ENCODE assay signal across 14 cellular contexts in the genomic region with DNA sequence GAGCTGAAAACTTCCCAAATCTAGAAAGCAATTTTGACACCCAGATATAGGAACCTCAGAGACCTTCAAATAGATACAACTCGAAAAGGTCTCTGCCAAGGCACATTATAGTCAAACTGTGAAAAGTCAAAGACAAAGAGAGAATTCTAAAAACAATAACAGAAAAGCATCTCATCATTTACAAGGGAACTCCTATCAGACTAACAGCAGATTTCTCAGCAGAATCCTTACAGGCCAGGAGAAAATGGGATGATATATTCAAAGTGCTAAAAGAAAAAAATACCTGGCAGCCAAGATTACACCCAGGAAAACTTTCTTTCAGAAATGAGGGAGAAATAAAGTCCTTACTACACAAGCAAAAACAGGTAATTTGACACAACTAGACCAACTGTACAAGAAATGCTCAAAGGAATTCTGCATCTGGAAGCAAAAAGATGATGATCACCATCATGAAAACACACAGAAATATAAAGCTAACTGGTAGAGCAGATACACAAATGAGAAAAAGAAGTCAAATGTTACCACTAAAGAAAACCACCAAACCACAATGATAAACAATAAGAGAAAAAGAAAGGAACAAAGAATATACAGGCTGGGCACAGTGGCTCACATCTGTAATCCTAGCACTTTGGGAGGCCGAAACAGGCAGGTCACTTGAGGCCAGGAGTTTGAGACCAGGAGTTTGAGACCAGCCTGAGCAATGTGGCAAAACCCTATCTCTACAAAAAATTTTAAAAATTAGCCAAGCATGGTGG. TPM values are rescaled to one million over a fixed set of nuclear protein-coding genes. Genes with fewer than 3 reads are reported as not detected.
DNase-seq lines count a peak whose midpoint lies in the region; ATAC-seq lines count a peak whose summit lies in the region.
"Had no signal": no experiment of that assay in that cellular context is flagged by ENCODE, and none has a peak within 500 bp of the region (broad histone marks: within the 10 kb centered on the region; RNA-seq: fewer than 3 reads in every experiment).

No MANE protein-coding gene starts in this region.

- CTCF ChIA-PET in activated CD4-positive, alpha-beta T cell treated with anti-CD3 and anti-CD28 coated beads, Interleukin-2, amount 10 ng/mL, durations not matched to agents 7 days and 5 days (lab: Charles Lee), result no interaction called here

- no peak for DNase-seq in activated CD4-positive, alpha-beta T cell treated with anti-CD3 and anti-CD28 coated beads, Interleukin-2, amount 10 ng/mL, durations not matched to agents 7 days and 5 days
- no peak for DNase-seq in activated CD4-positive, alpha-beta T cell treated with anti-CD3 and anti-CD28 coated beads, Interleukin-2, amount 50 U/mL, for 1 hour
- DNase-seq in RPMI7951 (ENCODE audit: low read depth) (peak; percentile 53), DMS79 treated with DMSO at 0.1 percent for 48 hours (lab: John Stamatoyannopoulos, UW) (no peak)
- DNase-seq in central memory CD8-positive, alpha-beta T cell (ENCODE audit: low spot score in 2 of 2), result no peak
- DNase-seq in stimulated activated naive CD8-positive, alpha-beta T cell treated with anti-CD3 and anti-CD28 coated beads, Interleukin-15, Interleukin-2, amounts not matched to agents 100 U/mL and 50 U/mL, for 24 hours, result no peak
- DNase-seq: activated CD4-positive, CD25-positive, alpha-beta regulatory T cell treated with anti-CD3 and anti-CD28 coated beads, Interleukin-2, amount 50 U/mL, for 72 hours; brain microvascular endothelial cell; COR-L47; left lung; stimulated activated CD4-positive, alpha-beta T cell treated with anti-CD3 and anti-CD28 coated beads, Interleukin-12 subunit alpha, Interleukin-12 subunit beta, amount 100 ng/mL, for 4 hours had no signal

- no peaks in the 10 kb centered on the region for H3K27me3 Mint-ChIP-seq in activated CD4-positive, alpha-beta T cell treated with anti-CD3 and anti-CD28 coated beads, Interleukin-2, amount 10 ng/mL, durations not matched to agents 7 days and 5 days
- no peaks in the 10 kb centered on the region for H3K27me3 Mint-ChIP-seq in central memory CD8-positive, alpha-beta T cell

- peak overlapping the region; percentile 2 for H3K4me3 Mint-ChIP-seq in activated CD4-positive, alpha-beta T cell treated with anti-CD3 and anti-CD28 coated beads, Interleukin-2, amount 10 ng/mL, durations not matched to agents 7 days and 5 days
- peak overlapping the region; percentile 28 for H3K4me3 Mint-ChIP-seq in central memory CD8-positive, alpha-beta T cell

- peak overlapping the region; percentile 57 for H3K27ac Mint-ChIP-seq in activated CD4-positive, alpha-beta T cell treated with anti-CD3 and anti-CD28 coated beads, Interleukin-2, amount 10 ng/mL, durations not matched to agents 7 days and 5 days
- peak overlapping the region; percentile 8 for H3K27ac Mint-ChIP-seq in central memory CD8-positive, alpha-beta T cell (ENCODE audit: low read depth)

- POLR2A ChIA-PET in activated CD4-positive, alpha-beta T cell treated with anti-CD3 and anti-CD28 coated beads, Interleukin-2, amount 10 ng/mL, durations not matched to agents 7 days and 5 days (lab: Charles Lee), result no interaction called here

- H3K36me3 Mint-ChIP-seq in activated CD4-positive, alpha-beta T cell treated with anti-CD3 and anti-CD28 coated beads, Interleukin-2, amount 10 ng/mL, durations not matched to agents 7 days and 5 days (ENCODE audit: low read depth), result peaks cover 71% of the 10 kb centered on the region
- peaks cover 3% of the 10 kb centered on the region for H3K36me3 Mint-ChIP-seq in central memory CD8-positive, alpha-beta T cell (ENCODE audit: insufficient read depth)

- H3K9me3 Mint-ChIP-seq in activated CD4-positive, alpha-beta T cell treated with anti-CD3 and anti-CD28 coated beads, Interleukin-2, amount 10 ng/mL, durations not matched to agents 7 days and 5 days, result peaks cover 38% of the 10 kb centered on the region
- no peaks in the 10 kb centered on the region for H3K9me3 Mint-ChIP-seq in central memory CD8-positive, alpha-beta T cell

- H3K4me1 Mint-ChIP-seq in activated CD4-positive, alpha-beta T cell treated with anti-CD3 and anti-CD28 coated beads, Interleukin-2, amount 10 ng/mL, durations not matched to agents 7 days and 5 days, result peaks cover 48% of the 10 kb centered on the region
- peaks cover 73% of the 10 kb centered on the region for H3K4me1 Mint-ChIP-seq in central memory CD8-positive, alpha-beta T cell

- no peak for ATAC-seq in central memory CD8-positive, alpha-beta T cell (replicated peaks; ENCODE audit: extremely low read depth, poor library complexity, severe bottlenecking)
- ATAC-seq in stimulated activated naive CD8-positive, alpha-beta T cell treated with anti-CD3 and anti-CD28 coated beads, Interleukin-15, Interleukin-2, amounts not matched to agents 100 U/mL and 50 U/mL, for 24 hours, result peak; percentile 19
- ATAC-seq in GM21515 (IDR thresholded peaks at IDR 0.05; ENCODE audit: unreplicated experiment), result no peak
- no peak for ATAC-seq in GM19467 (IDR thresholded peaks at IDR 0.05; ENCODE audit: unreplicated experiment)
- ATAC-seq: A549, left lung had no signal

RNA-seq across cellular contexts. Expression of gene ADAM10, which starts 50.4 kb away (rescaled TPM):
- total RNA-seq in activated CD4-positive, alpha-beta T cell treated with anti-CD3 and anti-CD28 coated beads, Interleukin-2, amount 10 ng/mL, durations not matched to agents 7 days and 5 days, result 100 to 1,000 TPM; 140 to 170 TPM
- total RNA-seq in RPMI7951 (2014; rRNA removed; shearing (Covaris generic)), result 111 TPM in 2 replicates
